26 cellular contexts compared by ENCODE assay signal in the genomic region with DNA sequence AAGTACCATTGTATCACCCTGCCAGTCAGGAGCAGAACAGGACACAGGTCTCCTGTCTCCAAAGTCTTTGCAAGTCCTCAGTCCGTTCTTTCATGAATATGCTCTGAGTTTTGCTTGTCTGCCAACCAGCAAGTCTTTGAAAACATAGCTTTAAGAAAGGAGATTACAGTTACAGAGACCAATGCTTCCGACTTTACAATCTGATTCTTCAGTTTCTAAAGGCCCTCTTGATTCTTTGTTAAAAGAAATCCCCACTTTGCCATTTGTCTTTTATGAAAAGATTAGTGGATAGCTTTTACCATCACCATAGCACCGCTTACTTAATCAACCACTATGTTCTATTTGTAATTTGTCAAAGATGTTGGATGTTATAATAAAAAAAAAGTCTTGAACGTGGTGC.
"Had no signal": no experiment of that assay in that cellular context is flagged by ENCODE, and none has a peak within 500 bp of the region (broad histone marks: within the 10 kb centered on the region; RNA-seq: fewer than 3 reads in every experiment).

No MANE protein-coding gene starts in this region.

- H3K27ac ChIP-seq: PC-9, SJSA1 had no signal

- H3K36me3 ChIP-seq: SJSA1 had no signal

- H3K27me3 ChIP-seq: SJSA1 had no signal

- H3K4me3 ChIP-seq: PC-9, SJSA1 had no signal

- H2AFZ ChIP-seq: PC-9 had no signal

- DNase-seq: Kasumi-1, KG1, MM.1S, MV-4-11, NCI-H1092, NCI-H1105, NCI-H1417 treated with DMSO at 0.1 percent for 48 hours, NCI-H1436 treated with DMSO at 0.1 percent for 48 hours, NCI-H1694 treated with DMSO at 0.1 percent for 48 hours, NCI-H187 treated with DMSO at 0.1 percent for 48 hours, NCI-H2029, NCI-H2081, NCI-H2171 treated with DMSO at 0.1 percent for 48 hours, NCI-H2227 treated with DMSO at 0.1 percent for 48 hours, NCI-H345, NCI-H446, NCI-H524, NCI-H526, NCI-H774, PC-9, Right ventricle myocardium superior, RPMI8226, SHP77 treated with DMSO at 0.1 percent for 48 hours, SK-N-SH, SW 1271 had no signal

- H3K9me3 ChIP-seq: SJSA1, SK-N-SH had no signal

- H3K9ac ChIP-seq: SK-N-SH had no signal

- H3K4me2 ChIP-seq: PC-9, SK-N-SH had no signal
